2 cellular contexts compared by ENCODE assay signal in genomic region chr6:4687656-4687988, GRCh38.
TF ChIP-seq lines count a peak whose summit lies in the region.

No MANE protein-coding gene starts in this region.

TF ChIP-seq in SK-N-SH, 30 proteins besides CTCF, POLR2A, EP300 and RAD21:
- no peak for TF ChIP-seq EZH2phosphoT487 (IDR thresholded peaks at IDR 0.05; ENCODE audit: borderline replicate concordance, low read depth)
- no peak for TF ChIP-seq MAX (IDR thresholded peaks at IDR 0.05; ENCODE audit: low read depth)
- no peak for TF ChIP-seq IRF3 (IDR thresholded peaks at IDR 0.05; ENCODE audit: low read depth, low read length)
- no peak for TF ChIP-seq FOXM1 (IDR thresholded peaks at IDR 0.05; ENCODE audit: low read depth)

TF ChIP-seq in SK-N-SH treated with all-trans-retinoic acid at 6 μM for 48 hours, 23 proteins besides CTCF, POLR2A, EP300 and RAD21:
- TF ChIP-seq ESRRG (CRISPR knock-in tag; IDR thresholded peaks at IDR 0.05) (no peak), CREB5 (CRISPR knock-in tag; IDR thresholded peaks at IDR 0.05; ENCODE audit: low read depth) (no peak), ZFP30 (CRISPR knock-in tag; IDR thresholded peaks at IDR 0.05) (no peak), GLIS3 (CRISPR knock-in tag; IDR thresholded peaks at IDR 0.05) (no peak), TOX (CRISPR knock-in tag; IDR thresholded peaks at IDR 0.05; ENCODE audit: borderline replicate concordance) (no peak), SNAI2 (CRISPR knock-in tag; IDR thresholded peaks at IDR 0.05) (no peak), ARNTL (CRISPR knock-in tag; IDR thresholded peaks at IDR 0.05; ENCODE audit: borderline replicate concordance, low read depth) (no peak), BACH2 (CRISPR knock-in tag; IDR thresholded peaks at IDR 0.05; ENCODE audit: borderline replicate concordance) (no peak), ZFP3 (CRISPR knock-in tag; IDR thresholded peaks at IDR 0.05) (no peak), TCF4 (CRISPR knock-in tag; IDR thresholded peaks at IDR 0.05; ENCODE audit: borderline replicate concordance) (no peak), CSDC2 (CRISPR knock-in tag; IDR thresholded peaks at IDR 0.05) (no peak), RARB (CRISPR knock-in tag; IDR thresholded peaks at IDR 0.05) (no peak), ZNF8 (CRISPR knock-in tag; IDR thresholded peaks at IDR 0.05) (no peak), ZNF70 (CRISPR knock-in tag; IDR thresholded peaks at IDR 0.05) (no peak), ZC3H10 (CRISPR knock-in tag; IDR thresholded peaks at IDR 0.05) (no peak), ISL1 (CRISPR knock-in tag; IDR thresholded peaks at IDR 0.05) (no peak)
TF ChIP-seq in SK-N-SH treated with all-trans-retinoic acid at 6 μM for 48 hours: peak in this region for 0.
